Comparison of ENCODE assay signal across 24 cellular contexts in genomic region chr20:43017241-43018030, GRCh38.
DNase-seq lines count a peak whose midpoint lies in the region; ATAC-seq and TF ChIP-seq lines count a peak whose summit lies in the region.
"Had no signal": no experiment of that assay in that cellular context is flagged by ENCODE, and none has a peak within 500 bp of the region (broad histone marks: within the 10 kb centered on the region; RNA-seq: fewer than 3 reads in every experiment).

No MANE protein-coding gene starts in this region.

- H3K27me3 ChIP-seq in H9 (ENCODE audit: insufficient read depth, low read length), result no peaks in the 10 kb centered on the region
- H3K27me3 ChIP-seq in Karpas-422 (ENCODE audit: low read length), result no peaks in the 10 kb centered on the region
- no peaks in the 10 kb centered on the region for H3K27me3 ChIP-seq in SJCRH30
- H3K27me3 ChIP-seq: BLaER1 treated with 17β-estradiol and CSF1 and Interleukin-3, amounts not matched to agents 10 nM and 100 nM had no signal

- H3K27ac ChIP-seq in H9 (ENCODE audit: insufficient read length, low read depth, low read length) (no peak overlapping the region), Karpas-422 (ENCODE audit: low read length) (peak overlapping the region; percentile 100), SJCRH30 (peak overlapping the region; percentile 62)
- H3K27ac ChIP-seq: A549; BLaER1 treated with 17β-estradiol and CSF1 and Interleukin-3, amounts not matched to agents 10 nM and 100 nM; GM23248 had no signal

- H4K5ac ChIP-seq in H9 (ENCODE audit: insufficient read length, low read depth, low read length), result no peak overlapping the region

- no peak overlapping the region for H3K18ac ChIP-seq in H9 (ENCODE audit: insufficient read length, low read depth, low read length)

- H3K4me2 ChIP-seq in H9 (ENCODE audit: insufficient read depth, insufficient read length, low read length) (no peak overlapping the region), Karpas-422 (ENCODE audit: low read depth, low read length, poor library complexity, severe bottlenecking) (peak overlapping the region; percentile 75)
- H3K4me2 ChIP-seq: A549; BLaER1 treated with 17β-estradiol and CSF1 and Interleukin-3, amounts not matched to agents 10 nM and 100 nM had no signal

- H3K4me3 ChIP-seq in Karpas-422 (ENCODE audit: low read length), result no peak overlapping the region
- peak overlapping the region; percentile 8; the same call in 1 of the 2 replicates for H3K4me3 ChIP-seq in SJCRH30
- H3K4me3 ChIP-seq: A549; BLaER1 treated with 17β-estradiol and CSF1 and Interleukin-3, amounts not matched to agents 10 nM and 100 nM; GM23248 had no signal

- no CpG with 5 or more reads among the region's 13 CpGs for WGBS in H9 (ENCODE audit: extremely low coverage, insufficient read length, low lambda C conversion rate)

- H2AK5ac ChIP-seq in H9 (ENCODE audit: insufficient read length, low read length), result no peak overlapping the region

- no peak overlapping the region for H3K23ac ChIP-seq in H9 (ENCODE audit: insufficient read length, low read depth, low read length)

- H3K79me1 ChIP-seq in H9 (ENCODE audit: insufficient read depth, low read depth, low read length, poor library complexity, severe bottlenecking), result no peaks in the 10 kb centered on the region

- H2AFZ ChIP-seq in H9 (ENCODE audit: low read length) (no peak overlapping the region), Karpas-422 (ENCODE audit: low read length) (no peak overlapping the region)
- H2AFZ ChIP-seq: GM23248 had no signal

- no peak overlapping the region; a peak in 2 of 7 replicates for H3K27ac Mint-ChIP-seq in H9
- H3K27ac Mint-ChIP-seq in neural crest cell (ENCODE audit: unreplicated experiment), result peak overlapping the region; percentile 75
- no peak overlapping the region for H3K27ac Mint-ChIP-seq in activated T-cell treated with anti-CD3 and anti-CD28 coated beads, Interleukin-2, amount 50 U/mL, for 72 hours
- H3K27ac Mint-ChIP-seq: CD4-positive, alpha-beta T cell had no signal

- peaks cover 5% of the 10 kb centered on the region for H3K27me3 Mint-ChIP-seq in H9 (ENCODE audit: low read depth)
- peaks cover 26% of the 10 kb centered on the region for H3K27me3 Mint-ChIP-seq in neural crest cell (ENCODE audit: low read depth)
- peaks cover 9% of the 10 kb centered on the region for H3K27me3 Mint-ChIP-seq in activated T-cell treated with anti-CD3 and anti-CD28 coated beads, Interleukin-2, amount 50 U/mL, for 72 hours (ENCODE audit: low read depth)

- no peak overlapping the region for H2BK15ac ChIP-seq in H9 (ENCODE audit: low read depth, low read length)

- H3K4me1 ChIP-seq in H9 (ENCODE audit: insufficient read depth, low read length) (no peaks in the 10 kb centered on the region; the same call in 1 of the 2 replicates), Karpas-422 (ENCODE audit: low read length) (peaks cover 86% of the 10 kb centered on the region), SJCRH30 (peaks cover 26% of the 10 kb centered on the region)
- H3K4me1 ChIP-seq: A549 had no signal

- no peak for ATAC-seq in activated T-cell treated with anti-CD3 and anti-CD28 coated beads, Interleukin-2, amount 50 U/mL, for 72 hours (replicated peaks in 1 of 2)
- ATAC-seq: A549, PC-3, Right ventricle myocardium inferior had no signal

- H3K79me2 ChIP-seq in H9 (ENCODE audit: insufficient read depth, low read length), result no peaks in the 10 kb centered on the region
- no peaks in the 10 kb centered on the region for H3K79me2 ChIP-seq in Karpas-422 (ENCODE audit: low read length)

- H4K20me1 ChIP-seq in H9 (ENCODE audit: control insufficient read depth, insufficient read depth, insufficient read length) (no peaks in the 10 kb centered on the region), Karpas-422 (ENCODE audit: insufficient read depth, low read depth, low read length) (no peaks in the 10 kb centered on the region)
- H4K20me1 ChIP-seq: BLaER1 treated with 17β-estradiol and CSF1 and Interleukin-3, amounts not matched to agents 10 nM and 100 nM had no signal

- no peak overlapping the region for H3K4me3 Mint-ChIP-seq in H9
- H3K4me3 Mint-ChIP-seq in neural crest cell, result no peak overlapping the region
- H3K4me3 Mint-ChIP-seq in activated T-cell treated with anti-CD3 and anti-CD28 coated beads, Interleukin-2, amount 50 U/mL, for 72 hours, result no peak overlapping the region
- H3K4me3 Mint-ChIP-seq: CD4-positive, alpha-beta T cell had no signal

- H3T11ph ChIP-seq in H9 (ENCODE audit: low read length), result no peak overlapping the region

- no peaks in the 10 kb centered on the region for H3K9me2 ChIP-seq in Karpas-422 (replicated peaks; ENCODE audit: insufficient read depth, low read length)

- H3K9me3 Mint-ChIP-seq in H9, result no peaks in the 10 kb centered on the region
- H3K9me3 Mint-ChIP-seq in neural crest cell, result no peaks in the 10 kb centered on the region
- H3K9me3 Mint-ChIP-seq in activated T-cell treated with anti-CD3 and anti-CD28 coated beads, Interleukin-2, amount 50 U/mL, for 72 hours, result peaks cover 0 to 1% of the 10 kb centered on the region in 2 donors
- H3K9me3 Mint-ChIP-seq: CD4-positive, alpha-beta T cell had no signal

- H3K23me2 ChIP-seq in H9 (ENCODE audit: insufficient read length, low read depth, low read length, poor library complexity, severe bottlenecking), result no peaks in the 10 kb centered on the region

- H3K36me3 Mint-ChIP-seq in H9 (ENCODE audit: insufficient read depth in 1 of 3, low read depth in 3 of 3) (no peaks in the 10 kb centered on the region), neural crest cell (ENCODE audit: low read depth) (no peaks in the 10 kb centered on the region)
- no peaks in the 10 kb centered on the region for H3K36me3 Mint-ChIP-seq in activated T-cell treated with anti-CD3 and anti-CD28 coated beads, Interleukin-2, amount 50 U/mL, for 72 hours (ENCODE audit: insufficient read depth in 2 of 2)

- H2BK20ac ChIP-seq in H9 (ENCODE audit: low read depth, low read length, poor library complexity, severe bottlenecking), result no peak overlapping the region

- no peak overlapping the region for H3K14ac ChIP-seq in H9 (ENCODE audit: insufficient read depth, low read length)

- no peak overlapping the region for H3K56ac ChIP-seq in H9 (ENCODE audit: insufficient read length, low read depth, low read length)

- H4K8ac ChIP-seq in H9 (replicated peaks; ENCODE audit: insufficient read length, low read depth, low read length), result no peak overlapping the region

- H2BK12ac ChIP-seq in H9 (ENCODE audit: insufficient read length, low read depth, low read length), result no peak overlapping the region

- DNase-seq in H9 (peak; percentile 42), Karpas-422 (peak; percentile 68), SJCRH30 (peak; percentile 66 to 80), neural crest cell (ENCODE audit: low read depth, low spot score) (no peak), HT-29 (ENCODE audit: low spot score) (no peak), midbrain (lab: John Stamatoyannopoulos, UW) (no peak)
- DNase-seq in activated T-cell treated with anti-CD3 and anti-CD28 coated beads, Interleukin-2, amount 50 U/mL, for 72 hours, result no peak
- DNase-seq: AML-193; CD4-positive, alpha-beta T cell; COR-L47; DMS53; GM23248; HCEC 1CT; Kasumi-1; MV-4-11; NCI-H1105; NCI-H1436 treated with DMSO at 0.1 percent for 48 hours; NCI-H187 treated with DMSO at 0.1 percent for 48 hours; NCI-H2171 treated with DMSO at 0.1 percent for 48 hours; NCI-H526 treated with DMSO at 0.1 percent for 48 hours; PC-3 had no signal

- H3K9me3 ChIP-seq in H9 (ENCODE audit: control insufficient read depth, low read depth, low read length) (no peaks in the 10 kb centered on the region), Karpas-422 (ENCODE audit: low read length) (no peaks in the 10 kb centered on the region), SJCRH30 (replicated peaks) (no peaks in the 10 kb centered on the region)
- H3K9me3 ChIP-seq: A549; BLaER1 treated with 17β-estradiol and CSF1 and Interleukin-3, amounts not matched to agents 10 nM and 100 nM had no signal

- no peak for TF ChIP-seq CTCF in H9 (conservative IDR thresholded peaks at IDR 0.05)
- TF ChIP-seq CTCF in neural crest cell (conservative IDR thresholded peaks at IDR 0.05), result no peak

- no peak overlapping the region for H2BK120ac ChIP-seq in H9 (ENCODE audit: low read depth, low read length, poor library complexity, severe bottlenecking)

- H3K9ac ChIP-seq in H9 (ENCODE audit: extremely low read depth, insufficient read length, low read length) (no peak overlapping the region), Karpas-422 (ENCODE audit: low read length) (peak overlapping the region; percentile 79)
- H3K9ac ChIP-seq: BLaER1 treated with 17β-estradiol and CSF1 and Interleukin-3, amounts not matched to agents 10 nM and 100 nM; GM23248 had no signal

- H3K4me1 Mint-ChIP-seq in H9, result peaks cover 8 to 33% of the 10 kb centered on the region in 2 experiments; a peak in 3 of 4 replicates
- H3K4me1 Mint-ChIP-seq in neural crest cell, result no peaks in the 10 kb centered on the region
- H3K4me1 Mint-ChIP-seq in activated T-cell treated with anti-CD3 and anti-CD28 coated beads, Interleukin-2, amount 50 U/mL, for 72 hours (ENCODE audit: low read depth), result no peaks in the 10 kb centered on the region

- no peaks in the 10 kb centered on the region for H3K36me3 ChIP-seq in Karpas-422 (ENCODE audit: insufficient read depth, low read length)
- H3K36me3 ChIP-seq in SJCRH30, result no peaks in the 10 kb centered on the region
- H3K36me3 ChIP-seq: BLaER1 treated with 17β-estradiol and CSF1 and Interleukin-3, amounts not matched to agents 10 nM and 100 nM had no signal

- H3K4ac ChIP-seq in H9 (ENCODE audit: low read depth, low read length), result no peak overlapping the region

- no peak overlapping the region for H4K91ac ChIP-seq in H9 (ENCODE audit: insufficient read length, low read depth, low read length)

- H2BK5ac ChIP-seq in H9 (ENCODE audit: insufficient read length, low read length), result no peak overlapping the region

Comparison
In these comparisons a context has a peak if more than half of its experiments do, and no peak if none do; other contexts are left out.
1. DNase-seq: peak in H9 (single experiment), Karpas-422 (single experiment) and SJCRH30 (2 of 2); none in neural crest cell (single experiment), activated T-cell treated with anti-CD3 and anti-CD28 coated beads, Interleukin-2, amount 50 U/mL, for 72 hours (0 of 2), HT-29 (single experiment) and midbrain (single experiment).